ENCODE assay signal across 17 cellular contexts in genomic region chr4:186172551-186172950, GRCh38. TPM values are rescaled to one million over a fixed set of nuclear protein-coding genes. Genes with fewer than 3 reads are reported as not detected.
DNase-seq lines count a peak whose midpoint lies in the region; ATAC-seq and TF ChIP-seq lines count a peak whose summit lies in the region.
"Had no signal": no experiment of that assay in that cellular context is flagged by ENCODE, and none has a peak within 500 bp of the region (broad histone marks: within the 10 kb centered on the region; RNA-seq: fewer than 3 reads in every experiment).

No MANE protein-coding gene starts in this region.

- no peak overlapping the region for H3K27ac ChIP-seq in prostate gland
- H3K27ac ChIP-seq: GM23248 had no signal

- WGBS in prostate gland = no CpG with 5 or more reads among the region's 8 CpGs

- H3K27me3 ChIP-seq in prostate gland (replicated peaks; ENCODE audit: insufficient read depth) = no peaks in the 10 kb centered on the region

- peak; percentile 17 for DNase-seq in NCI-H345 (lab: John Stamatoyannopoulos, UW)
- no peak for DNase-seq in NCI-H345 treated with DMSO at 0.1 percent for 48 hours (lab: John Stamatoyannopoulos, UW; ENCODE audit: unreplicated experiment)
- DNase-seq in left colon = peak; percentile 33 to 60
- DNase-seq in mucosa of descending colon = peak in 1 of 3 donors; percentile 29
- DNase-seq in prostate gland (ENCODE audit: low spot score) = no peak
- no peak for DNase-seq in NCI-H510A (lab: John Stamatoyannopoulos, UW)
- DNase-seq: C1 segment of cervical spinal cord; Caco-2; CD4-positive, alpha-beta memory T cell; DMS79; EL; GDM1; GM23248; HCEC 1CT had no signal

- intact Hi-C loops in left colon (cut with DNase I, micrococcal nuclease) (no loop called here), mucosa of descending colon (cut with DNase I, micrococcal nuclease) (no loop called here), prostate gland (cut with DNase I) (no loop called here)

- no peak for TF ChIP-seq CTCF in mucosa of descending colon (IDR thresholded peaks at IDR 0.05)
- TF ChIP-seq CTCF in prostate gland (IDR thresholded peaks at IDR 0.05) = no peak

- ATAC-seq in left colon = peak; percentile 98
- ATAC-seq in mucosa of descending colon = peak; percentile 78
- ATAC-seq: GM12878 had no signal

- no peaks in the 10 kb centered on the region for H3K9me3 ChIP-seq in mucosa of descending colon
- H3K9me3 ChIP-seq in prostate gland = no peaks in the 10 kb centered on the region
- H3K9me3 ChIP-seq: Caco-2 had no signal

- no peak for TF ChIP-seq POLR2A in prostate gland (IDR thresholded peaks at IDR 0.05)

- H3K4me1 ChIP-seq in mucosa of descending colon (ENCODE audit: low read depth) (no peaks in the 10 kb centered on the region), prostate gland (replicated peaks) (no peaks in the 10 kb centered on the region)

- no peak overlapping the region for H3K4me3 ChIP-seq in mucosa of descending colon
- H3K4me3 ChIP-seq in prostate gland = no peak overlapping the region
- H3K4me3 ChIP-seq: GM12878, GM23248 had no signal

- H3K36me3 ChIP-seq in mucosa of descending colon (ENCODE audit: low read depth) (no peaks in the 10 kb centered on the region), prostate gland (no peaks in the 10 kb centered on the region)

RNA-seq across cellular contexts. Expression of gene CYP4V2, which starts 18.8 kb away (rescaled TPM):
- total RNA-seq in left colon (10 to 100 TPM; 40.9 to 49.5 TPM), mucosa of descending colon (10 to 100 TPM; 38.4 to 50.8 (median 49.2) TPM), prostate gland (10 to 100 TPM; 23.5 to 40.2 TPM)

RNA-seq across cellular contexts. Expression of gene KLKB1, which starts 54.8 kb away (rescaled TPM):
- 1 to 10 TPM; 1.2 TPM for total RNA-seq in left colon
- total RNA-seq in mucosa of descending colon = 1 to 10 TPM; 1.1 to 2.4 (median 1.5) TPM
- 1 to 10 TPM in 1 of 2 donors, not detected in 1; 1.5 TPM for total RNA-seq in prostate gland
- total RNA-seq: A172, A673, Caco-2, GM12878, GM23248 had no signal

Comparison
In these comparisons a context has a peak if more than half of its experiments do, and no peak if none do; other contexts are left out.
1. DNase-seq: peak in NCI-H345 (single experiment) and left colon (2 of 2); none in NCI-H345 treated with DMSO at 0.1 percent for 48 hours (single experiment), prostate gland (single experiment) and NCI-H510A (single experiment).